22 cellular contexts compared by ENCODE assay signal in the genomic region with DNA sequence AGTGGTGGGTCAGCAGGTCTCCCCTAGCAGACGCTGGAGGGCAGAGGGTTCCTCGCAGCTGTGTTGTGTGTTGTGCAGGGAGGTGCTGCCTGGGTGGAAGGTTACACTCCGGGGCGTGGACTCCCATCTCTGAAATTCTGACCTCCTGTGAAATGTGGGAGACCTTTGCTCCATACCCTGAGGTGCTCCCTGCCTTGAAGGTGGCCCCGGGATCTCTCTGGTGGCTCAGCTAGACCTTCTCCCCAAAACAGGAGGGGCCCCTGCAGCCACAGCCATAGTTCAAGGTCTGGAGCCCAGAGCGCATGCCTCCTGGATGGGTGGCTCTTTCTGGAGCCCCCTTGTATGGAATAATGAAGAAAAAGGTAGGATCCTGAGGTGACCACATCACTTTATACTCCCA.
"Had no signal": no experiment of that assay in that cellular context is flagged by ENCODE, and none has a peak within 500 bp of the region (broad histone marks: within the 10 kb centered on the region; RNA-seq: fewer than 3 reads in every experiment).

No MANE protein-coding gene starts in this region.

- ATAC-seq: HepG2 had no signal

- DNase-seq: IMR-90, Karpas-422, KG1, MG63, NCI-H1092, NCI-H1436, NCI-H187, NCI-H2029, NCI-H2081 treated with DMSO at 0.1 percent for 48 hours, NCI-H2171, NCI-H226, NCI-H446, NCI-H510A, NCI-H524 treated with DMSO at 0.1 percent for 48 hours, NCI-H69, NCI-H774, Right ventricle myocardium superior, RPMI8226, SIG-M5 had no signal

- H3K36me3 ChIP-seq: MG63, SJSA1 had no signal

- H3K4me1 ChIP-seq: SJSA1 had no signal

- H3K9me3 ChIP-seq: MG63, SJSA1 had no signal

- H3K4me3 ChIP-seq: MG63, SJSA1, SK-N-MC had no signal

- H3K27ac ChIP-seq: SJSA1, SK-N-MC had no signal
